1 cellular context compared by ENCODE assay signal in the genomic region with DNA sequence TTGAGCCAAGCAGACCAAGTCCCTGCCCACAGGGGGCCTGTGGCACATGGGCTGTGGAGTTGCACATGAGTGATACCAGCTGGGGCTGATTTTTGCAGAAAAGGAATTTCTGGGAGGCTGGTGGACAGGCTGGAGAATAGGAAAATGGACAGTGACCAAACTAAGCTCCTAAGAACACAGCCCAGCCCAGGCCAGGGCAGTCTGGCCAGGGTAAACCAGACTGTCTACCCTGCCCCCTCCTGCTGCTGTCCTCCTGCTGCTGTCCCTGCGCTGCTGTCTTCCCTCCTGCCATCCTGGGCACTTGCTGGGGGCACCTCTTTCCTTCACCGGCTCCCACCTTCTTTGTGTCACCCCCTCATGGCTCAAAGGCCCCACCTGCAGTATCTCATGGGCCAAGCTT.
TF ChIP-seq lines count a peak whose summit lies in the region.

No MANE protein-coding gene starts in this region.

TF ChIP-seq in liver, 16 proteins besides CTCF, POLR2A, EP300 and RAD21:
- TF ChIP-seq, protein P1, sequence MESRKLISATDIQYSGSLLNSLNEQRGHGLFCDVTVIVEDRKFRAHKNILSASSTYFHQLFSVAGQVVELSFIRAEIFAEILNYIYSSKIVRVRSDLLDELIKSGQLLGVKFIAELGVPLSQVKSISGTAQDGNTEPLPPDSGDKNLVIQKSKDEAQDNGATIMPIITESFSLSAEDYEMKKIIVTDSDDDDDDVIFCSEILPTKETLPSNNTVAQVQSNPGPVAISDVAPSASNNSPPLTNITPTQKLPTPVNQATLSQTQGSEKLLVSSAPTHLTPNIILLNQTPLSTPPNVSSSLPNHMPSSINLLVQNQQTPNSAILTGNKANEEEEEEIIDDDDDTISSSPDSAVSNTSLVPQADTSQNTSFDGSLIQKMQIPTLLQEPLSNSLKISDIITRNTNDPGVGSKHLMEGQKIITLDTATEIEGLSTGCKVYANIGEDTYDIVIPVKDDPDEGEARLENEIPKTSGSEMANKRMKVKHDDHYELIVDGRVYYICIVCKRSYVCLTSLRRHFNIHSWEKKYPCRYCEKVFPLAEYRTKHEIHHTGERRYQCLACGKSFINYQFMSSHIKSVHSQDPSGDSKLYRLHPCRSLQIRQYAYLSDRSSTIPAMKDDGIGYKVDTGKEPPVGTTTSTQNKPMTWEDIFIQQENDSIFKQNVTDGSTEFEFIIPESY (IDR thresholded peaks at IDR 0.05) = no peak
- TF ChIP-seq NR2F2 (IDR thresholded peaks at IDR 0.05) = no peak
- no peak for TF ChIP-seq GABPA (IDR thresholded peaks at IDR 0.05 in 1 of 2, conservative IDR thresholded peaks at IDR 0.05 in 1 of 2)
- no peak for TF ChIP-seq EGR1 (IDR thresholded peaks at IDR 0.05; ENCODE audit: low read depth in 2 of 2)
- no peak for TF ChIP-seq HNF4G (IDR thresholded peaks at IDR 0.05)
- no peak for TF ChIP-seq RXRA (IDR thresholded peaks at IDR 0.05)
- TF ChIP-seq TAF1 (conservative IDR thresholded peaks at IDR 0.05) = no peak
- TF ChIP-seq JUND (IDR thresholded peaks at IDR 0.05) = no peak
- TF ChIP-seq FOXA2 (IDR thresholded peaks at IDR 0.05) = no peak
- TF ChIP-seq, protein P2, sequence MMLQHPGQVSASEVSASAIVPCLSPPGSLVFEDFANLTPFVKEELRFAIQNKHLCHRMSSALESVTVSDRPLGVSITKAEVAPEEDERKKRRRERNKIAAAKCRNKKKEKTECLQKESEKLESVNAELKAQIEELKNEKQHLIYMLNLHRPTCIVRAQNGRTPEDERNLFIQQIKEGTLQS (IDR thresholded peaks at IDR 0.05) = no peak
- TF ChIP-seq, protein P3, sequence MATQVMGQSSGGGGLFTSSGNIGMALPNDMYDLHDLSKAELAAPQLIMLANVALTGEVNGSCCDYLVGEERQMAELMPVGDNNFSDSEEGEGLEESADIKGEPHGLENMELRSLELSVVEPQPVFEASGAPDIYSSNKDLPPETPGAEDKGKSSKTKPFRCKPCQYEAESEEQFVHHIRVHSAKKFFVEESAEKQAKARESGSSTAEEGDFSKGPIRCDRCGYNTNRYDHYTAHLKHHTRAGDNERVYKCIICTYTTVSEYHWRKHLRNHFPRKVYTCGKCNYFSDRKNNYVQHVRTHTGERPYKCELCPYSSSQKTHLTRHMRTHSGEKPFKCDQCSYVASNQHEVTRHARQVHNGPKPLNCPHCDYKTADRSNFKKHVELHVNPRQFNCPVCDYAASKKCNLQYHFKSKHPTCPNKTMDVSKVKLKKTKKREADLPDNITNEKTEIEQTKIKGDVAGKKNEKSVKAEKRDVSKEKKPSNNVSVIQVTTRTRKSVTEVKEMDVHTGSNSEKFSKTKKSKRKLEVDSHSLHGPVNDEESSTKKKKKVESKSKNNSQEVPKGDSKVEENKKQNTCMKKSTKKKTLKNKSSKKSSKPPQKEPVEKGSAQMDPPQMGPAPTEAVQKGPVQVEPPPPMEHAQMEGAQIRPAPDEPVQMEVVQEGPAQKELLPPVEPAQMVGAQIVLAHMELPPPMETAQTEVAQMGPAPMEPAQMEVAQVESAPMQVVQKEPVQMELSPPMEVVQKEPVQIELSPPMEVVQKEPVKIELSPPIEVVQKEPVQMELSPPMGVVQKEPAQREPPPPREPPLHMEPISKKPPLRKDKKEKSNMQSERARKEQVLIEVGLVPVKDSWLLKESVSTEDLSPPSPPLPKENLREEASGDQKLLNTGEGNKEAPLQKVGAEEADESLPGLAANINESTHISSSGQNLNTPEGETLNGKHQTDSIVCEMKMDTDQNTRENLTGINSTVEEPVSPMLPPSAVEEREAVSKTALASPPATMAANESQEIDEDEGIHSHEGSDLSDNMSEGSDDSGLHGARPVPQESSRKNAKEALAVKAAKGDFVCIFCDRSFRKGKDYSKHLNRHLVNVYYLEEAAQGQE (IDR thresholded peaks at IDR 0.05) = no peak
- TF ChIP-seq, protein P4, sequence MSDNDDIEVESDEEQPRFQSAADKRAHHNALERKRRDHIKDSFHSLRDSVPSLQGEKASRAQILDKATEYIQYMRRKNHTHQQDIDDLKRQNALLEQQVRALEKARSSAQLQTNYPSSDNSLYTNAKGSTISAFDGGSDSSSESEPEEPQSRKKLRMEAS (IDR thresholded peaks at IDR 0.05) = no peak
